In genomic region chr6:31055401-31055800, GRCh38 we compare ENCODE assay signal across 24 cellular contexts. TPM values are rescaled to one million over a fixed set of nuclear protein-coding genes. Genes with fewer than 3 reads are reported as not detected.
A peak's percentile ranks its signal among the peaks of the same experiment; 100 is the strongest.
DNase-seq lines count a peak whose midpoint lies in the region; ATAC-seq and TF ChIP-seq lines count a peak whose summit lies in the region.
"Had no signal": no experiment of that assay in that cellular context is flagged by ENCODE, and none has a peak within 500 bp of the region (broad histone marks: within the 10 kb centered on the region; RNA-seq: fewer than 3 reads in every experiment).

No MANE protein-coding gene starts in this region.

- no peak overlapping the region for H3K4ac ChIP-seq in mesenchymal stem cell (ENCODE audit: low read depth in 1 of 2, low read length in 2 of 2)

- H2AK5ac ChIP-seq in mesenchymal stem cell (ENCODE audit: low read length, severe bottlenecking): peak overlapping the region; percentile 15

- peak overlapping the region; percentile 61 to 80 for H3K27ac ChIP-seq in esophagus (ENCODE audit: low read depth in 2 of 2, low read length in 1 of 2)
- no peak overlapping the region for H3K27ac ChIP-seq in mesenchymal stem cell (ENCODE audit: low read length, poor library complexity, severe bottlenecking)
- H3K27ac ChIP-seq in PC-3 (ENCODE audit: low read length): no peak overlapping the region
- H3K27ac ChIP-seq: SJSA1 had no signal

- no peaks in the 10 kb centered on the region for H3K79me2 ChIP-seq in PC-3 (ENCODE audit: low read length)

- H4K91ac ChIP-seq in mesenchymal stem cell (ENCODE audit: low read length): no peak overlapping the region

- H3K36me3 ChIP-seq in esophagus (ENCODE audit: control insufficient read depth in 2 of 2, insufficient read depth in 2 of 2, low read length in 1 of 2) (no peaks in the 10 kb centered on the region), mesenchymal stem cell (ENCODE audit: control insufficient read depth in 1 of 2, insufficient read depth in 2 of 2, low read depth in 1 of 2, low read length in 2 of 2) (no peaks in the 10 kb centered on the region), PC-3 (ENCODE audit: low read depth, low read length) (no peaks in the 10 kb centered on the region)
- H3K36me3 ChIP-seq: HAP-1, SJSA1 had no signal

- peak overlapping the region; percentile 9 to 40 for H3K4me3 ChIP-seq in esophagus (ENCODE audit: low read depth in 1 of 2, low read length in 2 of 2)
- no peak overlapping the region for H3K4me3 ChIP-seq in mesenchymal stem cell (ENCODE audit: insufficient read depth in 1 of 2, low read depth in 1 of 2, low read length in 2 of 2)
- H3K4me3 ChIP-seq in PC-3 (ENCODE audit: low read length): no peak overlapping the region
- H3K4me3 ChIP-seq: GM12878, GM23338, HAP-1, SJSA1 had no signal

- H3K36me3 Mint-ChIP-seq in activated T-helper 17 cell treated with anti-CD3 and anti-CD28 coated beads, Interleukin-2, amount 50 U/mL, for 72 hours (ENCODE audit: low read depth): no peaks in the 10 kb centered on the region
- H3K36me3 Mint-ChIP-seq in activated CD8-positive, alpha-beta T cell treated with anti-CD3 and anti-CD28 coated beads, Interleukin-2, amount 10 ng/mL, durations not matched to agents 7 days and 5 days (ENCODE audit: low read depth): no peaks in the 10 kb centered on the region
- H3K36me3 Mint-ChIP-seq: CD8-positive, alpha-beta T cell had no signal

- DNase-seq in HPDE6-E6E7 (ENCODE audit: extremely low spot score) (peak; percentile 70), mesenchymal stem cell (no peak), PC-3 (no peak), GM19240 (ENCODE audit: insufficient read length, low spot score) (no peak)
- DNase-seq in activated CD8-positive, alpha-beta T cell treated with anti-CD3 and anti-CD28 coated beads, Interleukin-2, amount 10 ng/mL, durations not matched to agents 7 days and 5 days: no peak
- DNase-seq: AML-193; C1 segment of cervical spinal cord; CD8-positive, alpha-beta T cell; DND-41; KG1; MV-4-11; NCI-H1105 treated with DMSO at 0.1 percent for 48 hours; NCI-H1694; NCI-H2081 treated with DMSO at 0.1 percent for 48 hours; NCI-H2227 treated with DMSO at 0.1 percent for 48 hours; NCI-H510A had no signal

- no TSS peak for BruUV-seq in PC-3 (replicated peaks; lab: Mats Ljungman, UMichigan)

- H2BK5ac ChIP-seq in mesenchymal stem cell (ENCODE audit: low read depth, low read length, poor library complexity, severe bottlenecking): no peak overlapping the region

- H4K20me1 ChIP-seq in PC-3 (ENCODE audit: low read length): no peaks in the 10 kb centered on the region

- H3K27ac Mint-ChIP-seq in activated T-helper 17 cell treated with anti-CD3 and anti-CD28 coated beads, Interleukin-2, amount 50 U/mL, for 72 hours: no peak overlapping the region
- no peak overlapping the region for H3K27ac Mint-ChIP-seq in activated CD8-positive, alpha-beta T cell treated with anti-CD3 and anti-CD28 coated beads, Interleukin-2, amount 10 ng/mL, durations not matched to agents 7 days and 5 days
- H3K27ac Mint-ChIP-seq: CD8-positive, alpha-beta T cell; GM23338 had no signal

- 58 to 60% methylated on average over 3 of the region's 3 CpGs for WGBS in esophagus, 2 donors
- WGBS in mesenchymal stem cell: 85% methylated on average over 3 of the region's 3 CpGs

- H3K79me1 ChIP-seq in mesenchymal stem cell (replicated peaks; ENCODE audit: low read length, poor library complexity, severe bottlenecking): no peaks in the 10 kb centered on the region

- no peak overlapping the region for H2BK15ac ChIP-seq in mesenchymal stem cell (ENCODE audit: low read depth, poor library complexity, severe bottlenecking)

- no peak overlapping the region for H2BK120ac ChIP-seq in mesenchymal stem cell (ENCODE audit: low read depth, low read length)

- H3K27me3 Mint-ChIP-seq in activated T-helper 17 cell treated with anti-CD3 and anti-CD28 coated beads, Interleukin-2, amount 50 U/mL, for 72 hours: peaks cover 39% of the 10 kb centered on the region
- H3K27me3 Mint-ChIP-seq in activated CD8-positive, alpha-beta T cell treated with anti-CD3 and anti-CD28 coated beads, Interleukin-2, amount 10 ng/mL, durations not matched to agents 7 days and 5 days (ENCODE audit: low read depth): peaks cover 36% of the 10 kb centered on the region

- H3K9me3 Mint-ChIP-seq in activated T-helper 17 cell treated with anti-CD3 and anti-CD28 coated beads, Interleukin-2, amount 50 U/mL, for 72 hours: no peaks in the 10 kb centered on the region
- H3K9me3 Mint-ChIP-seq in activated CD8-positive, alpha-beta T cell treated with anti-CD3 and anti-CD28 coated beads, Interleukin-2, amount 10 ng/mL, durations not matched to agents 7 days and 5 days (ENCODE audit: insufficient read depth): no peaks in the 10 kb centered on the region
- H3K9me3 Mint-ChIP-seq: CD8-positive, alpha-beta T cell; GM23338 had no signal

- H3F3A ChIP-seq in PC-3 (ENCODE audit: low read length, unreplicated experiment): peaks cover 6% of the 10 kb centered on the region

- H3K9me2 ChIP-seq in PC-3 (replicated peaks; ENCODE audit: low read length): no peaks in the 10 kb centered on the region

- CTCF ChIA-PET in PC-3 (lab: Charles Lee): no interaction called here
- CTCF ChIA-PET in activated CD8-positive, alpha-beta T cell treated with anti-CD3 and anti-CD28 coated beads, Interleukin-2, amount 10 ng/mL, durations not matched to agents 7 days and 5 days (lab: Charles Lee): interaction anchor here (0.8 to 1.0 kb wide), 2 partner anchors 11 to 74 kb away, joined by 3 read pairs; no protein-coding TSS in a partner anchor

- H3K14ac ChIP-seq in mesenchymal stem cell (ENCODE audit: low read length in 2 of 2): no peak overlapping the region

- no peak overlapping the region for H3K4me3 Mint-ChIP-seq in activated T-helper 17 cell treated with anti-CD3 and anti-CD28 coated beads, Interleukin-2, amount 50 U/mL, for 72 hours
- no peak overlapping the region for H3K4me3 Mint-ChIP-seq in activated CD8-positive, alpha-beta T cell treated with anti-CD3 and anti-CD28 coated beads, Interleukin-2, amount 10 ng/mL, durations not matched to agents 7 days and 5 days
- H3K4me3 Mint-ChIP-seq: CD8-positive, alpha-beta T cell; GM23338 had no signal

- H3K27me3 ChIP-seq in esophagus (ENCODE audit: control insufficient read depth in 1 of 2, insufficient read depth in 2 of 2, low read length in 2 of 2) (no peaks in the 10 kb centered on the region), mesenchymal stem cell (ENCODE audit: control insufficient read depth in 1 of 2, insufficient read depth in 1 of 2, low read length in 2 of 2) (peaks cover 0 to 14% of the 10 kb centered on the region in 2 experiments), PC-3 (ENCODE audit: low read length) (no peaks in the 10 kb centered on the region)
- H3K27me3 ChIP-seq: SJSA1 had no signal

- H2AFZ ChIP-seq in mesenchymal stem cell (ENCODE audit: low read depth, low read length) (no peak overlapping the region), PC-3 (ENCODE audit: low read length) (no peak overlapping the region)
- H2AFZ ChIP-seq: GM23338 had no signal

- POLR2A ChIA-PET in PC-3 (lab: Charles Lee; ENCODE audit: unreplicated experiment): no interaction called here
- POLR2A ChIA-PET in activated CD8-positive, alpha-beta T cell treated with anti-CD3 and anti-CD28 coated beads, Interleukin-2, amount 10 ng/mL, durations not matched to agents 7 days and 5 days (lab: Charles Lee): interaction anchor here (0.6 kb wide), 1 partner anchor 637 kb away, joined by 3 read pairs; no protein-coding TSS in a partner anchor

- TF ChIP-seq CTCF in PC-3 (conservative IDR thresholded peaks at IDR 0.05; ENCODE audit: low read depth, low read length): no peak

- H3K18ac ChIP-seq in mesenchymal stem cell (ENCODE audit: low read depth in 1 of 2, low read length in 2 of 2): no peak overlapping the region

- H2BK12ac ChIP-seq in mesenchymal stem cell (ENCODE audit: low read length in 2 of 2): no peak overlapping the region

- H3K23ac ChIP-seq in mesenchymal stem cell (ENCODE audit: low read length in 2 of 2): no peak overlapping the region

- peaks cover 6% of the 10 kb centered on the region for H3K4me1 Mint-ChIP-seq in activated T-helper 17 cell treated with anti-CD3 and anti-CD28 coated beads, Interleukin-2, amount 50 U/mL, for 72 hours
- H3K4me1 Mint-ChIP-seq in activated CD8-positive, alpha-beta T cell treated with anti-CD3 and anti-CD28 coated beads, Interleukin-2, amount 10 ng/mL, durations not matched to agents 7 days and 5 days (ENCODE audit: low read depth): no peaks in the 10 kb centered on the region

- H4K8ac ChIP-seq in mesenchymal stem cell (ENCODE audit: low read length): no peak overlapping the region

- intact Hi-C loops in PC-3 (cut with micrococcal nuclease): no loop called here

- H3K4me2 ChIP-seq in mesenchymal stem cell (ENCODE audit: low read length, poor library complexity, severe bottlenecking) (no peak overlapping the region), PC-3 (ENCODE audit: low read length) (no peak overlapping the region)
- H3K4me2 ChIP-seq: GM23338 had no signal

- peaks cover 2 to 9% of the 10 kb centered on the region in 2 donors for H3K4me1 ChIP-seq in esophagus (ENCODE audit: control insufficient read depth in 2 of 2, insufficient read depth in 2 of 2, low read length in 1 of 2)
- peaks cover 7% of the 10 kb centered on the region for H3K4me1 ChIP-seq in mesenchymal stem cell (ENCODE audit: control insufficient read depth, insufficient read depth, low read depth, low read length)
- peaks cover 46% of the 10 kb centered on the region for H3K4me1 ChIP-seq in PC-3 (ENCODE audit: insufficient read depth, low read length)

- no peaks in the 10 kb centered on the region for H3K9me3 ChIP-seq in esophagus (ENCODE audit: control insufficient read depth in 2 of 2, insufficient read depth in 1 of 2, low read depth in 1 of 2, low read length in 1 of 2)
- no peaks in the 10 kb centered on the region for H3K9me3 ChIP-seq in mesenchymal stem cell (ENCODE audit: control insufficient read depth, low read length)
- H3K9me3 ChIP-seq in PC-3 (ENCODE audit: low read length): no peaks in the 10 kb centered on the region
- H3K9me3 ChIP-seq: HAP-1, SJSA1 had no signal

- H3K9ac ChIP-seq in mesenchymal stem cell (ENCODE audit: low read length) (no peak overlapping the region), PC-3 (ENCODE audit: low read length) (no peak overlapping the region)

- ATAC-seq in activated T-helper 17 cell treated with anti-CD3 and anti-CD28 coated beads, Interleukin-2, amount 50 U/mL, for 72 hours (replicated peaks): peak; percentile 27
- ATAC-seq in PC-3 (no peak), HG02970 (IDR thresholded peaks at IDR 0.05; ENCODE audit: low FRiP score, unreplicated experiment) (no peak)
- ATAC-seq in activated CD8-positive, alpha-beta T cell treated with anti-CD3 and anti-CD28 coated beads, Interleukin-2, amount 10 ng/mL, durations not matched to agents 7 days and 5 days: no peak
- ATAC-seq: CD8-positive, alpha-beta T cell; GM12878; GM23338 had no signal

RNA-seq across cellular contexts. Expression of gene MUC22, which starts 45.1 kb away (rescaled TPM):
- total RNA-seq in activated T-helper 17 cell treated with anti-CD3 and anti-CD28 coated beads, Interleukin-2, amount 50 U/mL, for 72 hours: not detected
- 1 to 10 TPM; 2.4 to 5.8 TPM for polyA plus RNA-seq in esophagus
- polyA plus RNA-seq in mesenchymal stem cell (2013, experiment 1 of 2): not detected
- polyA plus RNA-seq in mesenchymal stem cell (2013, experiment 2 of 2): not detected
- 0.06 TPM in 1 of 2 replicates, not detected in the other for total RNA-seq in PC-3 (2014; rRNA removed)
- total RNA-seq in activated CD8-positive, alpha-beta T cell treated with anti-CD3 and anti-CD28 coated beads, Interleukin-2, amount 10 ng/mL, durations not matched to agents 7 days and 5 days: not detected
- total RNA-seq: CD8-positive, alpha-beta T cell; GM23338; SJSA1 had no signal
- polyA plus RNA-seq: AG04450, GM23338 had no signal

RNA-seq across cellular contexts. Expression of gene C6orf15, which starts 57.0 kb away (rescaled TPM):
- not detected for total RNA-seq in activated T-helper 17 cell treated with anti-CD3 and anti-CD28 coated beads, Interleukin-2, amount 50 U/mL, for 72 hours
- under 1 TPM in 1 of 2 donors, not detected in 1; 0.08 TPM for polyA plus RNA-seq in esophagus
- not detected for polyA plus RNA-seq in mesenchymal stem cell (2013, experiment 1 of 2)
- not detected for polyA plus RNA-seq in mesenchymal stem cell (2013, experiment 2 of 2)
- total RNA-seq in PC-3 (2014; rRNA removed): not detected in 2 replicates
- total RNA-seq in activated CD8-positive, alpha-beta T cell treated with anti-CD3 and anti-CD28 coated beads, Interleukin-2, amount 10 ng/mL, durations not matched to agents 7 days and 5 days: not detected
- total RNA-seq: CD8-positive, alpha-beta T cell; GM12878; GM23338; SJSA1 had no signal
- polyA plus RNA-seq: AG04450, GM12878, GM23338 had no signal

RNA-seq across cellular contexts. Expression of gene PSORS1C1, which starts 59.2 kb away (rescaled TPM):
- not detected for total RNA-seq in activated T-helper 17 cell treated with anti-CD3 and anti-CD28 coated beads, Interleukin-2, amount 50 U/mL, for 72 hours
- polyA plus RNA-seq in esophagus: 1 to 10 TPM in 1 of 2 donors, under 1 TPM in 1; 1.00 to 4.3 TPM
- polyA plus RNA-seq in mesenchymal stem cell (2013, experiment 1 of 2): 0.40 TPM
- 0.68 TPM for polyA plus RNA-seq in mesenchymal stem cell (2013, experiment 2 of 2)
- total RNA-seq in PC-3 (2014; rRNA removed): 2.0 and 5.5 TPM in 2 replicates
- total RNA-seq in activated CD8-positive, alpha-beta T cell treated with anti-CD3 and anti-CD28 coated beads, Interleukin-2, amount 10 ng/mL, durations not matched to agents 7 days and 5 days: not detected
- total RNA-seq: CD8-positive, alpha-beta T cell; GM12878; GM23338 had no signal
- polyA plus RNA-seq: GM23338 had no signal

Comparison
In these comparisons a context has a peak if more than half of its experiments do, and no peak if none do; other contexts are left out.
1. H3K27ac ChIP-seq: peak in esophagus (2 of 2); none in mesenchymal stem cell (single experiment) and PC-3 (single experiment).
2. H3K4me3 ChIP-seq: peak in esophagus (2 of 2); none in mesenchymal stem cell (0 of 2) and PC-3 (single experiment).